In genomic region chr6:148304976-148305375, GRCh38 we compare ENCODE assay signal across 21 cellular contexts. TPM values are rescaled to one million over a fixed set of nuclear protein-coding genes. Genes with fewer than 3 reads are reported as not detected.
DNase-seq lines count a peak whose midpoint lies in the region; ATAC-seq and TF ChIP-seq lines count a peak whose summit lies in the region.
"Had no signal": no experiment of that assay in that cellular context is flagged by ENCODE, and none has a peak within 500 bp of the region (broad histone marks: within the 10 kb centered on the region; RNA-seq: fewer than 3 reads in every experiment).

No MANE protein-coding gene starts in this region.

- CTCF ChIA-PET in SK-N-SH (lab: Yijun Ruan, JAX) = no interaction called here
- CTCF ChIA-PET in CD8-positive, alpha-beta T cell (lab: Charles Lee) = no interaction called here
- CTCF ChIA-PET in activated CD4-positive, alpha-beta memory T cell treated with anti-CD3 and anti-CD28 coated beads for 36 hours (lab: Charles Lee) = no interaction called here

- no peaks in the 10 kb centered on the region for H3K36me3 Mint-ChIP-seq in CD8-positive, alpha-beta T cell
- H3K36me3 Mint-ChIP-seq in activated CD4-positive, alpha-beta memory T cell treated with anti-CD3 and anti-CD28 coated beads for 36 hours = no peaks in the 10 kb centered on the region
- H3K36me3 Mint-ChIP-seq: stimulated activated memory B cell treated with anti-CD40 and anti-IgM and Interleukin-4, amounts not matched to agents 10 μg/mL and 1 μg/mL and 100 μg/mL, for 72 hours had no signal

- no peak for TF ChIP-seq RAD21 in SK-N-SH (IDR thresholded peaks at IDR 0.05; ENCODE audit: low read length)

- no peaks in the 10 kb centered on the region for H3K4me1 Mint-ChIP-seq in CD8-positive, alpha-beta T cell (ENCODE audit: low read depth)
- no peaks in the 10 kb centered on the region for H3K4me1 Mint-ChIP-seq in activated CD4-positive, alpha-beta memory T cell treated with anti-CD3 and anti-CD28 coated beads for 36 hours (ENCODE audit: low read depth)
- H3K4me1 Mint-ChIP-seq: naive thymus-derived CD8-positive, alpha-beta T cell had no signal

- 58% methylated on average over 7 of the region's 7 CpGs for WGBS in SK-N-SH (ENCODE audit: low lambda C conversion rate)

- peaks cover 6% of the 10 kb centered on the region for H3K27me3 Mint-ChIP-seq in CD8-positive, alpha-beta T cell (ENCODE audit: low read depth)
- H3K27me3 Mint-ChIP-seq in activated CD4-positive, alpha-beta memory T cell treated with anti-CD3 and anti-CD28 coated beads for 36 hours = no peaks in the 10 kb centered on the region
- H3K27me3 Mint-ChIP-seq: stimulated activated memory B cell treated with anti-CD40 and anti-IgM and Interleukin-4, amounts not matched to agents 10 μg/mL and 1 μg/mL and 100 μg/mL, for 72 hours had no signal

- H3K27ac ChIP-seq in SK-N-SH (ENCODE audit: low read depth in 2 of 2, low read length in 1 of 2) = peak overlapping the region in 1 of 2 experiments; percentile 88; a peak in 2 of 4 replicates
- no peak overlapping the region for H3K27ac ChIP-seq in CD8-positive, alpha-beta T cell (ENCODE audit: low read depth, low read length)
- H3K27ac ChIP-seq: breast epithelium, C4-2B, psoas muscle, tibial artery had no signal

- H3K9me3 Mint-ChIP-seq in CD8-positive, alpha-beta T cell = no peaks in the 10 kb centered on the region
- H3K9me3 Mint-ChIP-seq in activated CD4-positive, alpha-beta memory T cell treated with anti-CD3 and anti-CD28 coated beads for 36 hours = no peaks in the 10 kb centered on the region
- H3K9me3 Mint-ChIP-seq: naive thymus-derived CD8-positive, alpha-beta T cell; stimulated activated memory B cell treated with anti-CD40 and anti-IgM and Interleukin-4, amounts not matched to agents 10 μg/mL and 1 μg/mL and 100 μg/mL, for 72 hours had no signal

- no peak overlapping the region for H3K4me3 ChIP-seq in SK-N-SH (ENCODE audit: low read depth in 2 of 2, low read length in 1 of 2)
- H3K4me3 ChIP-seq in fibroblast of mammary gland (ENCODE audit: control insufficient read depth, low read depth, low read length) = no peak overlapping the region
- H3K4me3 ChIP-seq in CD8-positive, alpha-beta T cell (ENCODE audit: low read depth, low read length) = no peak overlapping the region
- H3K4me3 ChIP-seq: breast epithelium, dorsolateral prefrontal cortex, esophagus squamous epithelium, psoas muscle, tibial artery had no signal

- H3K36me3 ChIP-seq in SK-N-SH (replicated peaks in 1 of 2; ENCODE audit: control insufficient read depth in 1 of 2, insufficient read depth in 2 of 2, low read length in 1 of 2) = peaks cover 0 to 15% of the 10 kb centered on the region in 2 experiments
- H3K36me3 ChIP-seq in CD8-positive, alpha-beta T cell (ENCODE audit: insufficient read depth, low read length) = no peaks in the 10 kb centered on the region
- H3K36me3 ChIP-seq: breast epithelium, esophagus squamous epithelium, tibial artery had no signal

- H4K20me1 ChIP-seq in SK-N-SH (ENCODE audit: insufficient read depth) = no peaks in the 10 kb centered on the region

- no peak overlapping the region for H3K4me3 Mint-ChIP-seq in CD8-positive, alpha-beta T cell
- H3K4me3 Mint-ChIP-seq in activated CD4-positive, alpha-beta memory T cell treated with anti-CD3 and anti-CD28 coated beads for 36 hours = no peak overlapping the region
- H3K4me3 Mint-ChIP-seq: naive thymus-derived CD8-positive, alpha-beta T cell; stimulated activated memory B cell treated with anti-CD40 and anti-IgM and Interleukin-4, amounts not matched to agents 10 μg/mL and 1 μg/mL and 100 μg/mL, for 72 hours had no signal

- TF ChIP-seq EP300 in SK-N-SH (IDR thresholded peaks at IDR 0.05; ENCODE audit: borderline replicate concordance in 1 of 2, low read depth in 1 of 2, low read length in 1 of 2) = 0 out of 4 replicates have a peak, but pooled peaks of 1 of the 2 experiments have one; percentile 20

- H3K9ac ChIP-seq in SK-N-SH = no peak overlapping the region; the same call in 1 of the 2 replicates

- no peaks in the 10 kb centered on the region for H3K9me3 ChIP-seq in SK-N-SH
- H3K9me3 ChIP-seq in CD8-positive, alpha-beta T cell (ENCODE audit: low read length) = no peaks in the 10 kb centered on the region
- H3K9me3 ChIP-seq: breast epithelium, esophagus squamous epithelium, psoas muscle, tibial artery had no signal

- no peak for TF ChIP-seq CTCF in SK-N-SH (IDR thresholded peaks at IDR 0.05)
- no peak for TF ChIP-seq CTCF in fibroblast of mammary gland (conservative IDR thresholded peaks at IDR 0.05; ENCODE audit: control insufficient read depth, insufficient read depth, low read depth, low read length)
- no peak for TF ChIP-seq CTCF in CD8-positive, alpha-beta T cell (IDR thresholded peaks at IDR 0.05)

- H2AFZ ChIP-seq in SK-N-SH (ENCODE audit: low read depth) = no peak overlapping the region

- peaks cover 77% of the 10 kb centered on the region for H3K79me2 ChIP-seq in SK-N-SH (ENCODE audit: insufficient read depth)

- H3K4me2 ChIP-seq in SK-N-SH = no peak overlapping the region

- DNase-seq in GM04504 (ENCODE audit: low read depth) (peak; percentile 47), SK-N-SH (no peak), fibroblast of mammary gland (ENCODE audit: low read depth) (peak; percentile 60), pulmonary artery endothelial cell (ENCODE audit: low read depth, low spot score) (peak; percentile 95), NCI-H1694 (lab: John Stamatoyannopoulos, UW) (no peak)
- DNase-seq in CD8-positive, alpha-beta T cell = no peak
- DNase-seq in activated CD4-positive, alpha-beta memory T cell treated with anti-CD3 and anti-CD28 coated beads for 36 hours = no peak
- DNase-seq in activated CD4-positive, alpha-beta T cell treated with anti-CD3 and anti-CD28 coated beads, Interleukin-2, amount 50 U/mL, for 4 hours = no peak
- DNase-seq: activated CD8-positive, alpha-beta memory T cell treated with anti-CD3 and anti-CD28 coated beads, Interleukin-2, amount 50 U/mL, for 4 hours; activated naive CD4-positive, alpha-beta T cell; dorsolateral prefrontal cortex; esophagus squamous epithelium; naive thymus-derived CD8-positive, alpha-beta T cell; NCI-H1417 treated with DMSO at 0.1 percent for 48 hours; NCI-H2227 treated with DMSO at 0.1 percent for 48 hours; psoas muscle; tibial artery had no signal

- 0 out of 4 replicates have a peak, but pooled peaks cover 0 to 6% of the 10 kb centered on the region in 2 experiments for H3K4me1 ChIP-seq in SK-N-SH (ENCODE audit: control insufficient read depth in 1 of 2, insufficient read depth in 2 of 2, low read depth in 1 of 2, low read length in 1 of 2)
- no peaks in the 10 kb centered on the region for H3K4me1 ChIP-seq in CD8-positive, alpha-beta T cell (ENCODE audit: insufficient read depth, low read length)
- H3K4me1 ChIP-seq: breast epithelium, tibial artery had no signal

- H3K27me3 ChIP-seq in SK-N-SH (ENCODE audit: insufficient read depth) = no peaks in the 10 kb centered on the region
- H3K27me3 ChIP-seq in CD8-positive, alpha-beta T cell (ENCODE audit: insufficient read depth, low read length) = no peaks in the 10 kb centered on the region
- H3K27me3 ChIP-seq: breast epithelium, dorsolateral prefrontal cortex, esophagus squamous epithelium, tibial artery had no signal

- peaks cover 30% of the 10 kb centered on the region for H3F3A ChIP-seq in SK-N-SH (replicated peaks; ENCODE audit: insufficient read depth)

- intact Hi-C loops in CD8-positive, alpha-beta T cell (cut with DNase I, micrococcal nuclease) = no loop called here
- intact Hi-C loops in activated CD4-positive, alpha-beta memory T cell treated with anti-CD3 and anti-CD28 coated beads for 36 hours (cut with micrococcal nuclease) = no loop called here

- POLR2A ChIA-PET in SK-N-SH (lab: Yijun Ruan, JAX) = no interaction called here
- POLR2A ChIA-PET in CD8-positive, alpha-beta T cell (lab: Charles Lee) = no interaction called here
- POLR2A ChIA-PET in activated CD4-positive, alpha-beta memory T cell treated with anti-CD3 and anti-CD28 coated beads for 36 hours (lab: Charles Lee) = no interaction called here

- ATAC-seq in CD8-positive, alpha-beta T cell = no peak
- ATAC-seq: naive thymus-derived CD8-positive, alpha-beta T cell; psoas muscle; Right ventricle myocardium inferior; stimulated activated memory B cell treated with anti-CD40 and anti-IgM and Interleukin-4, amounts not matched to agents 10 μg/mL and 1 μg/mL and 100 μg/mL, for 72 hours had no signal

- H3K27ac Mint-ChIP-seq in CD8-positive, alpha-beta T cell = no peak overlapping the region
- no peak overlapping the region for H3K27ac Mint-ChIP-seq in activated CD4-positive, alpha-beta memory T cell treated with anti-CD3 and anti-CD28 coated beads for 36 hours
- H3K27ac Mint-ChIP-seq: naive thymus-derived CD8-positive, alpha-beta T cell; stimulated activated memory B cell treated with anti-CD40 and anti-IgM and Interleukin-4, amounts not matched to agents 10 μg/mL and 1 μg/mL and 100 μg/mL, for 72 hours had no signal

- H3K9me2 ChIP-seq in SK-N-SH = no peaks in the 10 kb centered on the region

TF ChIP-seq in SK-N-SH, 30 proteins besides CTCF, POLR2A, EP300 and RAD21 (continues in another document):
- TF ChIP-seq ELF1 (IDR thresholded peaks at IDR 0.05) = no peak
- peak; percentile 45; the same call in 1 of the 2 replicates for TF ChIP-seq MEF2A (IDR thresholded peaks at IDR 0.05; ENCODE audit: borderline replicate concordance, low read depth)
- no peak for TF ChIP-seq RCOR1 (IDR thresholded peaks at IDR 0.05; ENCODE audit: low read length)
- no peak for TF ChIP-seq GABPA (IDR thresholded peaks at IDR 0.05; ENCODE audit: low read depth)
- peak; percentile 24 for TF ChIP-seq TCF12 (IDR thresholded peaks at IDR 0.05)
- peak; percentile 46; the same call in 1 of the 2 replicates for TF ChIP-seq TEAD4 (IDR thresholded peaks at IDR 0.05; ENCODE audit: borderline replicate concordance, insufficient read depth)
- no peak for TF ChIP-seq RXRA (IDR thresholded peaks at IDR 0.05; ENCODE audit: borderline replicate concordance, low read depth)
- no peak for TF ChIP-seq USF1 (IDR thresholded peaks at IDR 0.05; ENCODE audit: borderline replicate concordance, low read depth)
- no peak for TF ChIP-seq YY1 (IDR thresholded peaks at IDR 0.05; ENCODE audit: low read depth)
- no peak for TF ChIP-seq NRF1 (IDR thresholded peaks at IDR 0.05; ENCODE audit: low read depth, low read length)

RNA-seq across cellular contexts. Expression of gene SASH1, which starts 37.7 kb away (rescaled TPM):
- 15.5 and 19.8 TPM in 2 replicates for polyA plus RNA-seq in SK-N-SH (2012; rRNA removed)
- 15.9 and 17.7 TPM in 2 replicates for polyA plus RNA-seq in SK-N-SH (2012; cell fraction: cytosol; rRNA removed)
- polyA plus RNA-seq in SK-N-SH (2012; cell fraction: nucleus; rRNA removed) = 30.4 and 40.1 TPM in 2 replicates
- 89.6 and 102 TPM in 2 replicates for total RNA-seq in pulmonary artery endothelial cell
- total RNA-seq in CD8-positive, alpha-beta T cell = under 1 TPM in 1 of 2 experiments, not detected in 1; 0.05 TPM
- 1 to 10 TPM in 1 of 2 experiments, under 1 TPM in 1; 0.44 to 1.2 TPM for total RNA-seq in activated CD4-positive, alpha-beta memory T cell treated with anti-CD3 and anti-CD28 coated beads for 36 hours
- total RNA-seq: naive thymus-derived CD8-positive, alpha-beta T cell had no signal
- polyA plus RNA-seq: naive thymus-derived CD8-positive, alpha-beta T cell had no signal

Comparison
In these comparisons a context has a peak if more than half of its experiments do, and no peak if none do; other contexts are left out.
1. DNase-seq: peak in GM04504 (single experiment), fibroblast of mammary gland (single experiment) and pulmonary artery endothelial cell (single experiment); none in SK-N-SH (single experiment), CD8-positive, alpha-beta T cell (0 of 7), NCI-H1694 (single experiment), activated CD4-positive, alpha-beta memory T cell treated with anti-CD3 and anti-CD28 coated beads for 36 hours (single experiment) and activated CD4-positive, alpha-beta T cell treated with anti-CD3 and anti-CD28 coated beads, Interleukin-2, amount 50 U/mL, for 4 hours (0 of 2).
2. RNA of gene SASH1, which starts 37.7 kb away (total RNA-seq): 89.6 to 102 TPM in pulmonary artery endothelial cell; 0.44 to 1.2 TPM in activated CD4-positive, alpha-beta memory T cell treated with anti-CD3 and anti-CD28 coated beads for 36 hours and 0.05 TPM in CD8-positive, alpha-beta T cell; every median in the first group is over 10 times any median in the second.